7 cellular contexts compared by ENCODE assay signal in genomic region chr4:49104231-49104930, GRCh38.
DNase-seq lines count a peak whose midpoint lies in the region; ATAC-seq and TF ChIP-seq lines count a peak whose summit lies in the region.
"Not testable (repeated sequence)": the region's sequence is repeated elsewhere in the genome, so short reads cannot be mapped to it uniquely, and the experiment has no call there.

No MANE protein-coding gene starts in this region.

- not testable (repeated sequence) for H4K5ac ChIP-seq in IMR-90 (ENCODE audit: low read depth, low read length); mesendoderm (ENCODE audit: low read length)

- not testable (repeated sequence) for H3K27ac Mint-ChIP-seq in endodermal cell

- H3K9me3 Mint-ChIP-seq in endodermal cell: peaks cover 89% of the 10 kb centered on the region

- BruUV-seq in IMR-90 (replicated peaks; lab: Mats Ljungman, UMichigan): not testable (repeated sequence)

- not testable (repeated sequence) for H2AK5ac ChIP-seq in IMR-90 (ENCODE audit: low read depth, low read length); mesendoderm (ENCODE audit: low read length)

- not testable (repeated sequence) for H3K4me3 Mint-ChIP-seq in endodermal cell

- TF ChIP-seq RAD21 in IMR-90 (IDR thresholded peaks at IDR 0.05; ENCODE audit: low read length): not testable (repeated sequence)

- not testable (repeated sequence) for H3K23ac ChIP-seq in IMR-90 (ENCODE audit: low read depth, low read length); mesendoderm (ENCODE audit: low read length)

- not testable (repeated sequence) for H3K18ac ChIP-seq in IMR-90 (ENCODE audit: low read depth, low read length); mesendoderm (ENCODE audit: low read length)

- H3K9ac ChIP-seq in IMR-90 (ENCODE audit: low read depth, low read length); endodermal cell (ENCODE audit: extremely low read depth, low read length, poor library complexity, severe bottlenecking); mesendoderm (ENCODE audit: low read length): not testable (repeated sequence)

- not testable (repeated sequence) for TF ChIP-seq POLR2A in IMR-90 (IDR thresholded peaks at IDR 0.05; ENCODE audit: low read depth, low read length)

- H3K14ac ChIP-seq in IMR-90 (replicated peaks; ENCODE audit: low read depth, low read length): not testable (repeated sequence)

- H3K27me3 Mint-ChIP-seq in endodermal cell (ENCODE audit: insufficient read depth): peaks cover 20% of the 10 kb centered on the region

- H3K27me3 ChIP-seq in IMR-90 (ENCODE audit: control insufficient read depth, insufficient read depth, low read length); endodermal cell (ENCODE audit: control insufficient read depth, insufficient read depth, low read length, poor library complexity, severe bottlenecking); foreskin keratinocyte; mesendoderm (ENCODE audit: insufficient read depth, low read length, poor library complexity); thoracic aorta (replicated peaks; ENCODE audit: insufficient read depth): not testable (repeated sequence)

- not testable (repeated sequence) for H4K91ac ChIP-seq in IMR-90 (ENCODE audit: insufficient read depth, low read depth, low read length)

- not testable (repeated sequence) for TF ChIP-seq CTCF in IMR-90 (conservative IDR thresholded peaks at IDR 0.05; ENCODE audit: low read depth, low read length); endodermal cell (conservative IDR thresholded peaks at IDR 0.05); foreskin keratinocyte (conservative IDR thresholded peaks at IDR 0.05); thoracic aorta (IDR thresholded peaks at IDR 0.05)

- H3K9me3 ChIP-seq in IMR-90 (ENCODE audit: control insufficient read depth, insufficient read depth, low read length) (peaks cover 29% of the 10 kb centered on the region), endodermal cell (ENCODE audit: control insufficient read depth, low read length) (peaks cover 67% of the 10 kb centered on the region), thoracic aorta (peaks cover 33% of the 10 kb centered on the region)

- peaks cover 62% of the 10 kb centered on the region for H3K36me3 Mint-ChIP-seq in endodermal cell (ENCODE audit: low read depth)

- H3K9me1 ChIP-seq in IMR-90 (ENCODE audit: insufficient read depth, low read length): not testable (repeated sequence)

- in situ Hi-C loops in IMR-90 (cut with MboI; ENCODE audit: low sequenced_read_pairs): not testable (repeated sequence)

- H4K20me1 ChIP-seq in IMR-90 (ENCODE audit: insufficient read depth, low read length): not testable (repeated sequence)

- not testable (repeated sequence) for H3K27ac ChIP-seq in IMR-90 (ENCODE audit: insufficient read depth, low read length); endodermal cell (ENCODE audit: low read depth, low read length); foreskin keratinocyte; mesendoderm (ENCODE audit: low read depth, low read length); thoracic aorta

- not testable (repeated sequence) for H2BK20ac ChIP-seq in IMR-90 (ENCODE audit: low read depth, low read length)

- not testable (repeated sequence) for H3K36me3 ChIP-seq in IMR-90 (ENCODE audit: control insufficient read depth, insufficient read depth, low read length); endodermal cell (ENCODE audit: control insufficient read depth, insufficient read depth, low read length); mesendoderm (ENCODE audit: control insufficient read depth, insufficient read depth, low read length); thoracic aorta

- not testable (repeated sequence) for H3K56ac ChIP-seq in IMR-90 (ENCODE audit: extremely low read depth, insufficient read depth, low read length); mesendoderm (ENCODE audit: low read length)

- H2BK15ac ChIP-seq in IMR-90 (ENCODE audit: low read depth, low read length); mesendoderm (replicated peaks; ENCODE audit: low read depth): not testable (repeated sequence)

- 39 to 98% methylated on average over 3 to 16 of the region's 17 CpGs for WGBS in IMR-90 (ENCODE audit: extremely low coverage in 2 of 2, insufficient read length in 1 of 2), 2 experiments
- 52 to 63% methylated on average over 15 to 17 of the region's 17 CpGs for WGBS in endodermal cell (ENCODE audit: insufficient coverage in 1 of 2, insufficient read length in 1 of 2), 2 experiments
- 100% methylated on average over 11 of the region's 17 CpGs for WGBS in mesendoderm (ENCODE audit: extremely low coverage, insufficient coverage, low lambda C conversion rate)

- peak overlapping the region; percentile 68 for H2BK5ac ChIP-seq in IMR-90 (ENCODE audit: low read depth, low read length, poor library complexity, severe bottlenecking)
- H2BK5ac ChIP-seq in mesendoderm (ENCODE audit: low read length): not testable (repeated sequence)

- not testable (repeated sequence) for H2BK120ac ChIP-seq in IMR-90 (ENCODE audit: low read depth, low read length); mesendoderm (ENCODE audit: low read depth, low read length)

- not testable (repeated sequence) for H3K79me1 ChIP-seq in IMR-90 (ENCODE audit: low read depth in 1 of 2, low read length in 2 of 2); mesendoderm (ENCODE audit: low read length)

- not testable (repeated sequence) for H3K4me1 Mint-ChIP-seq in endodermal cell

- POLR2A ChIA-PET in IMR-90 (lab: Charles Lee; ENCODE audit: unreplicated experiment): not testable (repeated sequence)

- H3K4me3 ChIP-seq in IMR-90 (ENCODE audit: insufficient read depth, low read depth, low read length); thoracic aorta: not testable (repeated sequence)
- H3K4me3 ChIP-seq in endodermal cell (ENCODE audit: low read length) (peak overlapping the region; percentile 15), mesendoderm (ENCODE audit: low read length) (peak overlapping the region; percentile 0)

- intact Hi-C loops in IMR-90 (cut with micrococcal nuclease): not testable (repeated sequence)

- not testable (repeated sequence) for H3K4me2 ChIP-seq in IMR-90 (ENCODE audit: low read depth, low read length); mesendoderm (ENCODE audit: low read length)

- not testable (repeated sequence) for H3K4ac ChIP-seq in IMR-90 (ENCODE audit: low read depth, low read length); mesendoderm (ENCODE audit: low read depth, low read length)

- CTCF ChIA-PET in IMR-90 (lab: Yijun Ruan, JAX): not testable (repeated sequence)

- dilution Hi-C loops in IMR-90 (cut with HindIII; ENCODE audit: low sequenced_read_pairs, unreplicated experiment): not testable (repeated sequence)

- not testable (repeated sequence) for H2AFZ ChIP-seq in IMR-90 (replicated peaks; ENCODE audit: low read length, poor library complexity)

- DNase-seq in IMR-90 (peak; percentile 47), kidney tubule cell (ENCODE audit: low spot score) (peak; percentile 34), mesendoderm (peak; percentile 68)
- not testable (repeated sequence) for DNase-seq in endodermal cell; foreskin keratinocyte; thoracic aorta (ENCODE audit: low spot score)

- not testable (repeated sequence) for H2AK9ac ChIP-seq in IMR-90 (replicated peaks; ENCODE audit: low read depth, low read length, poor library complexity)

- not testable (repeated sequence) for H3K79me2 ChIP-seq in mesendoderm (ENCODE audit: control insufficient read depth, insufficient read depth, low read length)

- ATAC-seq in IMR-90 (ENCODE audit: low read depth) (peak; percentile 6; the same call in 1 of the 2 replicates), SK-N-SH treated with all-trans-retinoic acid at 6 μM for 48 hours (peak; percentile 19), foreskin keratinocyte (peak; percentile 5), thoracic aorta (ENCODE audit: insufficient number of reproducible peaks, low FRiP score, low read depth) (peak; percentile 41)

- H4K8ac ChIP-seq in IMR-90 (ENCODE audit: low read depth in 2 of 2, low read length in 2 of 2); mesendoderm (ENCODE audit: low read depth, low read length): not testable (repeated sequence)

- not testable (repeated sequence) for H3K4me1 ChIP-seq in IMR-90 (ENCODE audit: control insufficient read depth, insufficient read depth, low read length); endodermal cell (ENCODE audit: control insufficient read depth, insufficient read depth, low read length); foreskin keratinocyte; mesendoderm (ENCODE audit: control insufficient read depth, low read depth, low read length); thoracic aorta (ENCODE audit: control insufficient read depth in 1 of 2, low read depth in 2 of 2)
